Comparison of ENCODE assay signal across 8 cellular contexts in the genomic region with DNA sequence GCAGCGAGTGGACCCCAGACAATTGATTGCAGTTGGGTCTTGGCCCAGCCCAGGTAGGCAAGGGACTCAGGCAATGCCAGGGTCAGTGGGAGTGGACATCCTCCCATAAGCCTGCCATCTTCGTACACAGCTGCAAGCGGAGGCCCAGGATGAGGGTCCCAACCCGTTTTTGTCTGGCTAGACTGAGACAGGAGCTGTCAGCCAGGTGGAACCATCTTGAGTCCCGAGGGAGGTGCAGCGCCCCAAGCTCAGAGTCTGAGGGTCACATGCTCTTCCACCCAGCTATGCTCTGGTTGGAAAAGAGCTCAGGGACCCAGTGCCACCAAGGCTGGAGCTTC. TPM values are rescaled to one million over a fixed set of nuclear protein-coding genes. Genes with fewer than 3 reads are reported as not detected.
DNase-seq lines count a peak whose midpoint lies in the region; ATAC-seq and TF ChIP-seq lines count a peak whose summit lies in the region.

No MANE protein-coding gene starts in this region.

- no peak overlapping the region for H2BK5ac ChIP-seq in neuronal stem cell (ENCODE audit: low read length)

- ATAC-seq in HG02798 (IDR thresholded peaks at IDR 0.05; ENCODE audit: poor library complexity, unreplicated experiment) (peak; percentile 19), GM21367 (IDR thresholded peaks at IDR 0.05; ENCODE audit: unreplicated experiment) (no peak)

- H3K4me3 ChIP-seq in neuronal stem cell (ENCODE audit: low read length in 2 of 2), result no peak overlapping the region

- peak overlapping the region; percentile 33 for H2AK5ac ChIP-seq in neuronal stem cell (ENCODE audit: low read depth, low read length)

- peak overlapping the region; percentile 90 for H3K18ac ChIP-seq in neuronal stem cell (ENCODE audit: low read length)

- no peak overlapping the region for H3K9ac ChIP-seq in neuronal stem cell (ENCODE audit: low read depth, low read length, poor library complexity)

- no peak overlapping the region for H3K4ac ChIP-seq in neuronal stem cell (ENCODE audit: low read length)

- H4K91ac ChIP-seq in neuronal stem cell (ENCODE audit: low read depth, low read length, poor library complexity), result no peak overlapping the region

- H3K27ac ChIP-seq in 22Rv1 (peak overlapping the region; percentile 98), caudate nucleus (ENCODE audit: low read depth, low read length) (peak overlapping the region; percentile 96), neuronal stem cell (replicated peaks; ENCODE audit: low read length) (no peak overlapping the region)

- H3K27me3 ChIP-seq in neuronal stem cell (ENCODE audit: control insufficient read depth in 3 of 3, insufficient read depth in 3 of 3, low read depth in 1 of 3, low read length in 3 of 3), result no peaks in the 10 kb centered on the region

- H2BK15ac ChIP-seq in neuronal stem cell (ENCODE audit: low read length), result peak overlapping the region; percentile 1

- no peak overlapping the region for H2BK120ac ChIP-seq in neuronal stem cell (ENCODE audit: low read depth, low read length)

- peak overlapping the region; percentile 68 for H3K23ac ChIP-seq in neuronal stem cell (ENCODE audit: low read depth, low read length, poor library complexity)

- no peaks in the 10 kb centered on the region for H3K79me1 ChIP-seq in neuronal stem cell (ENCODE audit: low read depth, low read length)

- no peaks in the 10 kb centered on the region for H3K36me3 ChIP-seq in neuronal stem cell (replicated peaks in 1 of 2; ENCODE audit: control insufficient read depth in 2 of 2, insufficient read depth in 2 of 2, low read length in 2 of 2)

- DNase-seq in caudate nucleus (lab: John Stamatoyannopoulos, UW) (no peak), neuronal stem cell (ENCODE audit: low spot score) (no peak), germinal center (ENCODE audit: low spot score) (no peak), HuH-7.5 (ENCODE audit: low spot score) (no peak), GM19240 (ENCODE audit: insufficient read length, low spot score) (no peak)

- peak overlapping the region; percentile 35 for H2BK12ac ChIP-seq in neuronal stem cell (ENCODE audit: low read length)

- H4K8ac ChIP-seq in neuronal stem cell (ENCODE audit: low read depth, low read length), result no peak overlapping the region

- WGBS in neuronal stem cell (ENCODE audit: extremely low coverage in 2 of 2, insufficient read length in 2 of 2, insufficient replicate concordance in 1 of 2), 2 donors, result no CpG with 5 or more reads among the region's 6 CpGs

- peaks cover 7 to 10% of the 10 kb centered on the region in 2 donors for H3K4me1 ChIP-seq in neuronal stem cell (ENCODE audit: control insufficient read depth in 2 of 2, insufficient read depth in 1 of 2, low read depth in 1 of 2, low read length in 2 of 2)

- no peaks in the 10 kb centered on the region for H3K9me3 ChIP-seq in neuronal stem cell (replicated peaks in 1 of 2; ENCODE audit: control insufficient read depth in 2 of 2, insufficient read depth in 1 of 2, low read depth in 1 of 2, low read length in 2 of 2)

- no peak for TF ChIP-seq CTCF in 22Rv1 (IDR thresholded peaks at IDR 0.05)

- no peak overlapping the region for H3K4me2 ChIP-seq in neuronal stem cell (ENCODE audit: insufficient read depth, low read length, poor library complexity, severe bottlenecking)

- H3K14ac ChIP-seq in neuronal stem cell (ENCODE audit: low read length), result peak overlapping the region; percentile 31

- peak overlapping the region; percentile 90 for H2AFZ ChIP-seq in neuronal stem cell (ENCODE audit: low read length)

RNA-seq across cellular contexts. Expression of a gene that starts 22.6 kb away (rescaled TPM):
- 189 TPM for polyA plus RNA-seq in neuronal stem cell (2013, experiment 1 of 2)
- polyA plus RNA-seq in neuronal stem cell (2013, experiment 2 of 2), result 187 TPM

RNA-seq across cellular contexts. Expression of a gene that starts 53.9 kb away (rescaled TPM):
- polyA plus RNA-seq in neuronal stem cell (2013, experiment 1 of 2), result 17.6 TPM
- 17.5 TPM for polyA plus RNA-seq in neuronal stem cell (2013, experiment 2 of 2)
